Comparison of ENCODE assay signal across 1 cellular context in the genomic region with DNA sequence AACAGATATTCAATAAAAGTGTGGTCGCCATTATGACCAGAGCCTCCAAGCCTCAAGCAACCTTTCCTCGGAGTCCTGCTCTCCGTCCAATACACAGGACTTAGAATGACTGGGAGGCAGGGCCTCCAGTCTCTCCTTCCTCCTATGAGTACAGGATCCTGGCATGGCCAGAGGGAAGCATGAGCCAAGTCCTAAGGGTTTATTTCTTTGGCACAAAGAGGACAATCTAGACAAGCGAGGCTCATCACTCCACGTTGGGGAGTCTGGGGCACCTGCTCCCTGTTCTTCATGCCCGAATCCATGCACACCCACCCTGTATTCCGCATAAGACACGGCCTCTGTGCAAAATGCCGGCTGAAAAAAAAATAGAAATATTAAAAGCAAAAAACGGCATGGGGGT.
TF ChIP-seq lines count a peak whose summit lies in the region.

No MANE protein-coding gene starts in this region.

TF ChIP-seq in H1, 55 proteins besides CTCF, POLR2A, EP300 and RAD21:
- TF ChIP-seq KDM1A (IDR thresholded peaks at IDR 0.05; ENCODE audit: borderline replicate concordance, low read length): no peak
- TF ChIP-seq CHD1 (IDR thresholded peaks at IDR 0.05; ENCODE audit: low read depth, low read length): no peak
- TF ChIP-seq RNF2 (IDR thresholded peaks at IDR 0.05; ENCODE audit: borderline replicate concordance, low read depth, low read length, missing control alignments, poor library complexity, severe bottlenecking): no peak
- TF ChIP-seq CTBP2 (IDR thresholded peaks at IDR 0.05; ENCODE audit: borderline replicate concordance, insufficient read depth, insufficient read length, low read length): no peak
- no peak for TF ChIP-seq CREB1 (IDR thresholded peaks at IDR 0.05)
- TF ChIP-seq TEAD4 (IDR thresholded peaks at IDR 0.05; ENCODE audit: low read depth, low read length): no peak
- no peak for TF ChIP-seq YY1 (IDR thresholded peaks at IDR 0.05; ENCODE audit: low read depth, low read length)
- TF ChIP-seq EGR1 (IDR thresholded peaks at IDR 0.05; ENCODE audit: borderline replicate concordance, low read depth, low read length): no peak
- no peak for TF ChIP-seq SIN3A (conservative IDR thresholded peaks at IDR 0.05 in 1 of 2, IDR thresholded peaks at IDR 0.05 in 1 of 2; ENCODE audit: low read depth in 1 of 2, low read length in 2 of 2)
- TF ChIP-seq POU5F1 (IDR thresholded peaks at IDR 0.05; ENCODE audit: low read depth, low read length): no peak
- TF ChIP-seq KDM4A (IDR thresholded peaks at IDR 0.05; ENCODE audit: low read depth, low read length, severe bottlenecking): no peak
